30 cellular contexts compared by ENCODE assay signal in genomic region chrX:117641913-117642656, GRCh38.
"Had no signal": no experiment of that assay in that cellular context is flagged by ENCODE, and none has a peak within 500 bp of the region (broad histone marks: within the 10 kb centered on the region; RNA-seq: fewer than 3 reads in every experiment).

No MANE protein-coding gene starts in this region.

- H3K27me3 Mint-ChIP-seq: naive B cell; stimulated activated naive CD8-positive, alpha-beta T cell treated with anti-CD3 and anti-CD28 coated beads, Interleukin-15, Interleukin-2, amounts not matched to agents 100 ng/mL and 50 ng/mL, for 24 hours had no signal

- H3K79me2 ChIP-seq: parathyroid adenoma had no signal

- H3K9me3 ChIP-seq: heart right ventricle, left lung, neutrophil, sigmoid colon, spleen, suprapubic skin, thoracic aorta, tibial artery, uterus had no signal

- H3K4me1 Mint-ChIP-seq: mesothelial cell of epicardium; naive B cell; natural killer cell; nephron progenitor cell; neural progenitor cell; stimulated activated effector memory CD8-positive, alpha-beta T cell treated with anti-CD3 and anti-CD28 coated beads, Interleukin-12 subunit alpha, Interleukin-12 subunit beta, amount 100 ng/mL, for 72 hours had no signal

- H3K27ac Mint-ChIP-seq: mesothelial cell of epicardium; naive B cell; natural killer cell; nephron progenitor cell; neural progenitor cell; stimulated activated effector memory CD8-positive, alpha-beta T cell treated with anti-CD3 and anti-CD28 coated beads, Interleukin-12 subunit alpha, Interleukin-12 subunit beta, amount 100 ng/mL, for 72 hours; stimulated activated naive CD8-positive, alpha-beta T cell treated with anti-CD3 and anti-CD28 coated beads, Interleukin-15, Interleukin-2, amounts not matched to agents 100 ng/mL and 50 ng/mL, for 24 hours had no signal

- H3K9ac ChIP-seq: neural progenitor cell, parathyroid adenoma had no signal

- H3K9me3 Mint-ChIP-seq: natural killer cell; neural progenitor cell; stimulated activated effector memory CD8-positive, alpha-beta T cell treated with anti-CD3 and anti-CD28 coated beads, Interleukin-12 subunit alpha, Interleukin-12 subunit beta, amount 100 ng/mL, for 72 hours; stimulated activated naive CD8-positive, alpha-beta T cell treated with anti-CD3 and anti-CD28 coated beads, Interleukin-15, Interleukin-2, amounts not matched to agents 100 ng/mL and 50 ng/mL, for 24 hours had no signal

- DNase-seq: heart right ventricle; hippocampal formation; kidney glomerular epithelial cell; left cardiac atrium; left lung; mesendoderm; naive B cell; natural killer cell; nephron progenitor cell; occipital lobe; retina; right cardiac atrium; sigmoid colon; small intestine; spleen; stimulated activated CD4-positive, alpha-beta T cell treated with anti-CD3 and anti-CD28 coated beads, Interleukin-4, amount 100 ng/mL, for 24 hours; stimulated activated naive CD4-positive, alpha-beta T cell; tibial artery; trophoblast cell; uterus had no signal

- H3K4me2 ChIP-seq: neural progenitor cell had no signal

- H3K36me3 ChIP-seq: heart right ventricle, left lung, neural progenitor cell, neutrophil, sigmoid colon, spleen, suprapubic skin, thoracic aorta, tibial artery, uterus had no signal

- FAIRE-seq: keratinocyte, small intestine had no signal

- H3K27me3 ChIP-seq: heart right ventricle, left lung, neural progenitor cell, neutrophil, sigmoid colon, spleen, suprapubic skin, tibial artery, uterus had no signal

- H2AFZ ChIP-seq: neural progenitor cell, parathyroid adenoma had no signal

- H3K36me3 Mint-ChIP-seq: mesothelial cell of epicardium; naive B cell; natural killer cell; neural progenitor cell; stimulated activated effector memory CD8-positive, alpha-beta T cell treated with anti-CD3 and anti-CD28 coated beads, Interleukin-12 subunit alpha, Interleukin-12 subunit beta, amount 100 ng/mL, for 72 hours had no signal

- H3K27ac ChIP-seq: heart right ventricle, left lung, neural progenitor cell, neutrophil, parathyroid adenoma, sigmoid colon, spleen, suprapubic skin, thoracic aorta, tibial artery, uterus had no signal

- H3K4me1 ChIP-seq: heart right ventricle, left lung, neural progenitor cell, parathyroid adenoma, sigmoid colon, spleen, suprapubic skin, tibial artery, uterus had no signal

- H3K4me3 ChIP-seq: heart right ventricle, left lung, lung, neural progenitor cell, sigmoid colon, spleen, suprapubic skin, thoracic aorta, tibial artery, uterus had no signal

- ATAC-seq: heart right ventricle; left cardiac atrium; left lung; natural killer cell; right cardiac atrium; stimulated activated effector memory CD8-positive, alpha-beta T cell treated with anti-CD3 and anti-CD28 coated beads, Interleukin-12 subunit alpha, Interleukin-12 subunit beta, amount 100 ng/mL, for 72 hours had no signal

- H3K4me3 Mint-ChIP-seq: mesothelial cell of epicardium; naive B cell; natural killer cell; nephron progenitor cell; neural progenitor cell; stimulated activated effector memory CD8-positive, alpha-beta T cell treated with anti-CD3 and anti-CD28 coated beads, Interleukin-12 subunit alpha, Interleukin-12 subunit beta, amount 100 ng/mL, for 72 hours; stimulated activated naive CD8-positive, alpha-beta T cell treated with anti-CD3 and anti-CD28 coated beads, Interleukin-15, Interleukin-2, amounts not matched to agents 100 ng/mL and 50 ng/mL, for 24 hours had no signal
